Comparison of ENCODE assay signal across 31 cellular contexts in the genomic region with DNA sequence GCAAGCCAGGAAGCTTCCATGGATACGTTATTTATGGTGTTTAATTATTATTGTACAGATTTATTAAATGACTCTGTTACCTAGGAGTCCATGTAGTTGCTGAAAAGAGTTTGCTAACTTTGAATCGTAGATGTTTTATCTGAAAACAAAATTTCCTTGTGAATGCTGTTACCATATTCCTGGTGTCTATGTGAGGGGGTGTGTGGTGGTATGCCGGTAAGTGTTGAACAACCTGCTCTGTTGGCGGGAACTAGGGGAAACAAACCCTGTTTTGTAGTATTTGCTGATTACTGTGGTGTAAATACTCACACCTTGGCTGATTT.
"Had no signal": no experiment of that assay in that cellular context is flagged by ENCODE, and none has a peak within 500 bp of the region (broad histone marks: within the 10 kb centered on the region; RNA-seq: fewer than 3 reads in every experiment).

No MANE protein-coding gene starts in this region.

- H3K79me2 ChIP-seq: parathyroid adenoma had no signal

- H3K27ac ChIP-seq: ovary, parathyroid adenoma, psoas muscle, skin epidermis, spleen, suprapubic skin, testis, tibial artery, transverse colon, upper lobe of left lung, vagina had no signal

- H3K4me2 ChIP-seq: smooth muscle cell had no signal

- H3K27ac Mint-ChIP-seq: naive B cell; naive thymus-derived CD8-positive, alpha-beta T cell; progenitor cell of endocrine pancreas; stimulated activated memory B cell treated with anti-CD40 and anti-IgM and Interleukin-4, amounts not matched to agents 10 μg/mL and 1 μg/mL and 100 μg/mL, for 72 hours had no signal

- H3K36me3 Mint-ChIP-seq: naive B cell; naive thymus-derived CD8-positive, alpha-beta T cell had no signal

- H2AFZ ChIP-seq: parathyroid adenoma had no signal

- H3K9ac ChIP-seq: parathyroid adenoma had no signal

- H3K4me3 Mint-ChIP-seq: naive B cell; naive thymus-derived CD8-positive, alpha-beta T cell; nephron; stimulated activated memory B cell treated with anti-CD40 and anti-IgM and Interleukin-4, amounts not matched to agents 10 μg/mL and 1 μg/mL and 100 μg/mL, for 72 hours; stimulated activated naive CD8-positive, alpha-beta T cell treated with anti-CD3 and anti-CD28 coated beads, Interleukin-15, amount 100 ng/mL, for 72 hours had no signal

- FAIRE-seq: urothelium cell line had no signal

- H3K4me3 ChIP-seq: ovary, psoas muscle, skin epidermis, smooth muscle cell, spleen, suprapubic skin, testis, tibial artery, transverse colon, upper lobe of left lung, vagina had no signal

- H3K36me3 ChIP-seq: ovary, spleen, suprapubic skin, tibial artery, transverse colon, upper lobe of left lung, vagina had no signal

- ATAC-seq: naive thymus-derived CD8-positive, alpha-beta T cell; psoas muscle; right cardiac atrium; sciatic nerve; stimulated activated memory B cell treated with anti-CD40 and anti-IgM and Interleukin-4, amounts not matched to agents 10 μg/mL and 1 μg/mL and 100 μg/mL, for 72 hours; stimulated activated naive CD8-positive, alpha-beta T cell treated with anti-CD3 and anti-CD28 coated beads, Interleukin-15, amount 100 ng/mL, for 72 hours; stimulated activated naive CD8-positive, alpha-beta T cell treated with anti-CD3 and anti-CD28 coated beads, Interleukin-15, Interleukin-2, amounts not matched to agents 100 U/mL and 50 U/mL, for 24 hours had no signal

- H3K9me3 Mint-ChIP-seq: naive B cell; stimulated activated memory B cell treated with anti-CD40 and anti-IgM and Interleukin-4, amounts not matched to agents 10 μg/mL and 1 μg/mL and 100 μg/mL, for 72 hours; stimulated activated naive CD8-positive, alpha-beta T cell treated with anti-CD3 and anti-CD28 coated beads, Interleukin-15, amount 100 ng/mL, for 72 hours had no signal

- H3K27me3 ChIP-seq: ovary, spleen, suprapubic skin, testis, tibial artery, transverse colon, upper lobe of left lung, vagina had no signal

- H3K4me1 ChIP-seq: psoas muscle, spleen, suprapubic skin, testis, transverse colon, upper lobe of left lung, vagina had no signal

- H3K9me3 ChIP-seq: ovary, psoas muscle, spleen, suprapubic skin, testis, tibial artery, transverse colon, upper lobe of left lung, vagina had no signal

- H3K4me1 Mint-ChIP-seq: naive B cell; naive thymus-derived CD8-positive, alpha-beta T cell; stimulated activated memory B cell treated with anti-CD40 and anti-IgM and Interleukin-4, amounts not matched to agents 10 μg/mL and 1 μg/mL and 100 μg/mL, for 72 hours; stimulated activated naive CD8-positive, alpha-beta T cell treated with anti-CD3 and anti-CD28 coated beads, Interleukin-15, amount 100 ng/mL, for 72 hours had no signal

- DNase-seq: naive B cell; naive thymus-derived CD8-positive, alpha-beta T cell; occipital lobe; ovary; posterior cingulate gyrus; psoas muscle; right cardiac atrium; spleen; stimulated activated CD4-positive, alpha-beta T cell treated with anti-CD3 and anti-CD28 coated beads, Interleukin-12 subunit alpha, Interleukin-12 subunit beta, amount 100 ng/mL, for 4 hours; stimulated activated CD4-positive, alpha-beta T cell treated with anti-CD3 and anti-CD28 coated beads, Interleukin-1b, Interleukin-23, amount 100 ng/mL, for 48 hours; stimulated activated CD4-positive, alpha-beta T cell treated with anti-CD3 and anti-CD28 coated beads, Interleukin-4, amount 100 ng/mL, for 1 hour; stimulated activated CD4-positive, alpha-beta T cell treated with anti-CD3 and anti-CD28 coated beads, Interleukin-4, amount 100 ng/mL, for 4 hours; stimulated activated CD8-positive, alpha-beta memory T cell treated with anti-CD3 and anti-CD28 coated beads, Interleukin-4, amount 100 ng/mL, for 48 hours; stimulated activated naive CD4-positive, alpha-beta T cell; stimulated activated naive CD8-positive, alpha-beta T cell treated with anti-CD3 and anti-CD28 coated beads, Interleukin-15, amount 100 ng/mL, for 72 hours; stimulated activated naive CD8-positive, alpha-beta T cell treated with anti-CD3 and anti-CD28 coated beads, Interleukin-15, Interleukin-2, amounts not matched to agents 100 U/mL and 50 U/mL, for 24 hours; substantia nigra; testis; tibial artery; transverse colon; upper lobe of left lung had no signal

- H3K27me3 Mint-ChIP-seq: naive B cell; naive thymus-derived CD8-positive, alpha-beta T cell; progenitor cell of endocrine pancreas; stimulated activated memory B cell treated with anti-CD40 and anti-IgM and Interleukin-4, amounts not matched to agents 10 μg/mL and 1 μg/mL and 100 μg/mL, for 72 hours; stimulated activated naive CD8-positive, alpha-beta T cell treated with anti-CD3 and anti-CD28 coated beads, Interleukin-15, amount 100 ng/mL, for 72 hours had no signal
